In genomic region chr15:40122239-40122638, GRCh38 we compare ENCODE assay signal across 18 cellular contexts. TPM values are rescaled to one million over a fixed set of nuclear protein-coding genes. Genes with fewer than 3 reads are reported as not detected.
DNase-seq lines count a peak whose midpoint lies in the region; ATAC-seq and TF ChIP-seq lines count a peak whose summit lies in the region.
"Had no signal": no experiment of that assay in that cellular context is flagged by ENCODE, and none has a peak within 500 bp of the region (broad histone marks: within the 10 kb centered on the region; RNA-seq: fewer than 3 reads in every experiment).

No MANE protein-coding gene starts in this region.

- H3K4me1 ChIP-seq in right atrium auricular region (no peaks in the 10 kb centered on the region), GM23248 (ENCODE audit: insufficient read depth) (no peaks in the 10 kb centered on the region)
- H3K4me1 ChIP-seq: A549 had no signal

- no peak for DNase-seq in Right ventricle myocardium superior
- no peak for DNase-seq in right atrium auricular region (ENCODE audit: low spot score)
- DNase-seq in MV-4-11 (lab: John Stamatoyannopoulos, UW): peak; percentile 88
- peak; percentile 46 for DNase-seq in globus pallidus (ENCODE audit: low spot score)
- DNase-seq in stimulated activated CD8-positive, alpha-beta memory T cell treated with anti-CD3 and anti-CD28 coated beads, Interleukin-4, amount 100 ng/mL, for 48 hours: peak; percentile 12
- no peak for DNase-seq in GM23248
- DNase-seq in COLO829 (ENCODE audit: low spot score): no peak
- DNase-seq: Calu3; CD4-positive, CD25-positive, alpha-beta regulatory T cell; DMS79; MM.1S; NCI-H1436; NCI-H2081 had no signal

- H3K79me2 ChIP-seq in GM23248 (ENCODE audit: insufficient read depth): no peaks in the 10 kb centered on the region

- in situ Hi-C loops in GM23248 (cut with MboI): no loop called here

- TF ChIP-seq CTCF in right atrium auricular region (IDR thresholded peaks at IDR 0.05): no peak

- no peak overlapping the region for H3K27ac ChIP-seq in right atrium auricular region
- H3K27ac ChIP-seq in GM23248: no peak overlapping the region
- H3K27ac ChIP-seq: A549, KMS-11, RWPE1, SK-N-MC had no signal

- H4K20me1 ChIP-seq in GM23248 (ENCODE audit: insufficient read depth): no peaks in the 10 kb centered on the region

- no peak overlapping the region for H3K9ac ChIP-seq in GM23248
- H3K9ac ChIP-seq: KMS-11 had no signal

- no peaks in the 10 kb centered on the region for H3K27me3 ChIP-seq in right atrium auricular region
- H3K27me3 ChIP-seq in GM23248 (replicated peaks; ENCODE audit: insufficient read depth): no peaks in the 10 kb centered on the region; the same call in 1 of the 2 replicates

- no peaks in the 10 kb centered on the region for H3F3A ChIP-seq in GM23248 (ENCODE audit: insufficient read depth)

- intact Hi-C loops in Right ventricle myocardium superior (cut with DNase I): no loop called here

- H2AFZ ChIP-seq in GM23248: no peak overlapping the region

- no peaks in the 10 kb centered on the region for H3K9me2 ChIP-seq in GM23248 (ENCODE audit: insufficient read depth)

- no peaks in the 10 kb centered on the region for H3K36me3 ChIP-seq in right atrium auricular region
- no peaks in the 10 kb centered on the region for H3K36me3 ChIP-seq in GM23248 (ENCODE audit: low read depth)

- H3K4me3 ChIP-seq in right atrium auricular region (no peak overlapping the region), GM23248 (no peak overlapping the region)
- H3K4me3 ChIP-seq: A549, SK-N-MC had no signal

- H3K9me3 ChIP-seq in right atrium auricular region (no peaks in the 10 kb centered on the region), GM23248 (ENCODE audit: low read depth) (no peaks in the 10 kb centered on the region)
- H3K9me3 ChIP-seq: A549 had no signal

- WGBS in GM23248 (ENCODE audit: low coverage in 1 of 2, low lambda C conversion rate in 2 of 2, missing lambda C conversion rate in 2 of 2), 2 experiments: 71 to 76% methylated on average over 5 of the region's 5 CpGs

- ATAC-seq in Right ventricle myocardium superior (ENCODE audit: poor library complexity) (peak; percentile 59), GM19023 (IDR thresholded peaks at IDR 0.05; ENCODE audit: unreplicated experiment) (no peak)
- ATAC-seq: A549 had no signal

- no peak overlapping the region for H3K4me2 ChIP-seq in GM23248 (ENCODE audit: unreplicated experiment)
- H3K4me2 ChIP-seq: A549, KMS-11 had no signal

RNA-seq across cellular contexts. Expression of gene BMF, which starts 13.6 kb away (rescaled TPM):
- 3.4 TPM for total RNA-seq in Right ventricle myocardium superior
- total RNA-seq in right atrium auricular region: 1 to 10 TPM; 1.3 to 3.0 TPM
- 1.1 and 2.7 TPM in 2 replicates for total RNA-seq in GM23248 (2014; rRNA removed; shearing (Covaris generic))
- 0.40 and 0.41 TPM in 2 replicates for polyA plus RNA-seq in GM23248 (2016; fragmentation: Nextera tagmentation; extraction: Ambion mirVana)

RNA-seq across cellular contexts. Expression of gene BUB1B, which starts 38.6 kb away (rescaled TPM):
- total RNA-seq in Right ventricle myocardium superior: 1.3 TPM
- total RNA-seq in right atrium auricular region: 1 to 10 TPM in 1 of 2 donors, under 1 TPM in 1; 0.39 to 2.1 TPM
- total RNA-seq in GM23248 (2014; rRNA removed; shearing (Covaris generic)): 9.4 and 23.4 TPM in 2 replicates
- polyA plus RNA-seq in GM23248 (2016; fragmentation: Nextera tagmentation; extraction: Ambion mirVana): 8.1 and 10.2 TPM in 2 replicates

Comparison
In these comparisons a context has a peak if more than half of its experiments do, and no peak if none do; other contexts are left out.
1. DNase-seq: peak in MV-4-11 (single experiment), globus pallidus (single experiment) and stimulated activated CD8-positive, alpha-beta memory T cell treated with anti-CD3 and anti-CD28 coated beads, Interleukin-4, amount 100 ng/mL, for 48 hours (single experiment); none in Right ventricle myocardium superior (single experiment), right atrium auricular region (single experiment), GM23248 (single experiment) and COLO829 (single experiment).